In genomic region chr3:179949428-179949827, GRCh38 we compare ENCODE assay signal across 12 cellular contexts.
DNase-seq lines count a peak whose midpoint lies in the region; ATAC-seq and TF ChIP-seq lines count a peak whose summit lies in the region.
"Had no signal": no experiment of that assay in that cellular context is flagged by ENCODE, and none has a peak within 500 bp of the region (broad histone marks: within the 10 kb centered on the region; RNA-seq: fewer than 3 reads in every experiment).

No MANE protein-coding gene starts in this region.

- TF ChIP-seq POLR2A in GM18505 (IDR thresholded peaks at IDR 0.05; ENCODE audit: borderline replicate concordance, extremely low read depth, insufficient read depth, insufficient read length): no peak

- in situ Hi-C loops in KBM-7 (cut with MboI; ENCODE audit: low pct_unique_long_range_greater_than_20kb, low sequenced_read_pairs): no loop called here

- ATAC-seq in GM18505 (IDR thresholded peaks at IDR 0.05; ENCODE audit: unreplicated experiment) (peak; percentile 85), GM21786 (IDR thresholded peaks at IDR 0.05; ENCODE audit: unreplicated experiment) (peak; percentile 76), HG03520 (IDR thresholded peaks at IDR 0.05; ENCODE audit: unreplicated experiment) (peak; percentile 77)
- ATAC-seq: activated CD8-positive, alpha-beta memory T cell treated with anti-CD3 and anti-CD28 coated beads, Interleukin-2, amount 10 ng/mL, durations not matched to agents 7 days and 5 days; PC-3 had no signal

- DNase-seq in NCI-H82 treated with DMSO at 0.1 percent for 48 hours (lab: John Stamatoyannopoulos, UW; ENCODE audit: unreplicated experiment) (peak; percentile 67), KBM-7 (no peak)
- DNase-seq in stimulated activated CD4-positive, alpha-beta T cell treated with anti-CD3 and anti-CD28 coated beads, Interleukin-4, amount 100 ng/mL, for 1 hour: no peak
- no peak for DNase-seq in activated CD4-positive, alpha-beta T cell treated with anti-CD3 and anti-CD28 coated beads for 4 hours
- no peak for DNase-seq in stimulated activated CD4-positive, alpha-beta T cell treated with anti-CD3 and anti-CD28 coated beads, Interleukin-2, amount 100 ng/mL, for 24 hours
- DNase-seq: activated CD8-positive, alpha-beta memory T cell treated with anti-CD3 and anti-CD28 coated beads, Interleukin-2, amount 10 ng/mL, durations not matched to agents 7 days and 5 days; colonic mucosa; PC-3; stimulated activated naive CD4-positive, alpha-beta T cell had no signal
